ENCODE assay signal across 22 cellular contexts in genomic region chr6:88749849-88750248, GRCh38.
"Had no signal": no experiment of that assay in that cellular context is flagged by ENCODE, and none has a peak within 500 bp of the region (broad histone marks: within the 10 kb centered on the region; RNA-seq: fewer than 3 reads in every experiment).

No MANE protein-coding gene starts in this region.

- H3K9me3 ChIP-seq: gastrocnemius medialis, sigmoid colon, thoracic aorta, vagina had no signal

- H3K4me1 ChIP-seq: gastrocnemius medialis, sigmoid colon, vagina had no signal

- ATAC-seq: activated T-cell treated with anti-CD3 and anti-CD28 coated beads, Interleukin-2, amount 50 U/mL, for 4 hours; gastrocnemius medialis; left ventricle myocardium superior; naive thymus-derived CD8-positive, alpha-beta T cell had no signal

- H3K36me3 ChIP-seq: cardiac muscle cell, gastrocnemius medialis, sigmoid colon, thoracic aorta, vagina, WERI-Rb-1 had no signal

- H3K4me3 ChIP-seq: cardiac muscle cell, gastrocnemius medialis, sigmoid colon, thoracic aorta, vagina had no signal

- H3K27ac ChIP-seq: cardiac muscle cell, gastrocnemius medialis, sigmoid colon, thoracic aorta, vagina, WERI-Rb-1 had no signal

- H3K27me3 ChIP-seq: cardiac muscle cell, gastrocnemius medialis, sigmoid colon, vagina had no signal

- DNase-seq: activated CD4-positive, alpha-beta T cell treated with anti-CD3 and anti-CD28 coated beads for 1 hour; activated CD8-positive, alpha-beta memory T cell treated with anti-CD3 and anti-CD28 coated beads for 24 hours; activated CD8-positive, alpha-beta memory T cell treated with anti-CD3 and anti-CD28 coated beads, Interleukin-2, amount 50 U/mL, for 48 hours; activated effector memory CD4-positive, alpha-beta T cell treated with Interleukin-2 at 50 U/mL for 16 hours; activated naive CD4-positive, alpha-beta T cell treated with anti-CD3 and anti-CD28 coated beads for 36 hours; activated naive CD8-positive, alpha-beta T cell treated with anti-CD3 and anti-CD28 coated beads, Interleukin-2, amount 10 ng/mL, durations not matched to agents 7 days and 5 days; activated T-cell treated with anti-CD3 and anti-CD28 coated beads, Interleukin-2, amount 50 U/mL, for 4 hours; amniotic stem cell; effector CD8-positive, alpha-beta T cell; gastrocnemius medialis; hippocampal formation; left ventricle myocardium superior; mammary epithelial cell; naive thymus-derived CD8-positive, alpha-beta T cell; retina; sigmoid colon; stimulated activated CD4-positive, alpha-beta T cell treated with anti-CD3 and anti-CD28 coated beads, Interleukin-4, amount 100 ng/mL, for 1 hour; stimulated activated naive CD4-positive, alpha-beta T cell; WERI-Rb-1 had no signal
